Comparison of ENCODE assay signal across 19 cellular contexts in the genomic region with DNA sequence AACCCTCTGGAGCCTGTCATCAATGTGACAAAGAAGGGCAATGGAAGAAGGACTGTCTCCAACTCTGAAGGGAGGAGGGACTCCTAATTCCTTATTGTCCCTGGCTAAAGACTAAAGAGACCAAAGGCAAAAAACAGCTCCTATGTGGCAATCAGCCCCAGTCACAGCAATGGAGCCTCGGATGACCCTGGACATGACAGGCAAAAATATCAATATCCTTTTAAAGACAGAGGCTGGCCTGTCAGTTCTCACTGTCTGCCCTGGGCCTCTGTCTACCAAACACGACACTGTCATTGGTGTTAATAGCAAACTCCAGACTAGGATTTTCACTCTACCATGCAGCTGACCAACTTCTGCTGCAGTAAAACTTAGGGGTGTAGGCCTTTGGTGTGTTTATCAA. TPM values are rescaled to one million over a fixed set of nuclear protein-coding genes. Genes with fewer than 3 reads are reported as not detected.
A peak's percentile ranks its signal among the peaks of the same experiment; 100 is the strongest.
DNase-seq lines count a peak whose midpoint lies in the region; ATAC-seq and TF ChIP-seq lines count a peak whose summit lies in the region.
"Had no signal": no experiment of that assay in that cellular context is flagged by ENCODE, and none has a peak within 500 bp of the region (broad histone marks: within the 10 kb centered on the region; RNA-seq: fewer than 3 reads in every experiment).

No MANE protein-coding gene starts in this region.

- H3K4me1 Mint-ChIP-seq in T-helper 17 cell = peaks cover 20% of the 10 kb centered on the region

- H3K9me3 ChIP-seq in T-helper 17 cell (ENCODE audit: control insufficient read depth, low read length, poor library complexity, severe bottlenecking) = no peaks in the 10 kb centered on the region
- no peaks in the 10 kb centered on the region for H3K9me3 ChIP-seq in right lobe of liver
- no peaks in the 10 kb centered on the region for H3K9me3 ChIP-seq in subcutaneous abdominal adipose tissue (ENCODE audit: control insufficient read depth in 5 of 5, low read length in 5 of 5)
- H3K9me3 ChIP-seq: Peyer's patch had no signal

- H3K4me1 ChIP-seq in right lobe of liver (peaks cover 2 to 30% (median 15%) of the 10 kb centered on the region in 4 donors), subcutaneous abdominal adipose tissue (ENCODE audit: control insufficient read depth in 5 of 5, insufficient read depth in 5 of 5, low read length in 5 of 5) (peaks cover 0 to 31% (median 19%) of the 10 kb centered on the region in 5 donors)

- H3K36me3 Mint-ChIP-seq in T-helper 17 cell (ENCODE audit: low read depth) = peaks cover 2% of the 10 kb centered on the region

- DNase-seq in HL-60 (ENCODE audit: low read depth in 1 of 2, low spot score in 1 of 2) (no peak), T-helper 17 cell (no peak), right lobe of liver (no peak), NCI-H82 (lab: John Stamatoyannopoulos, UW) (no peak), NCI-H2171 treated with DMSO at 0.1 percent for 48 hours (lab: John Stamatoyannopoulos, UW) (no peak), cerebellar nuclear complex (lab: John Stamatoyannopoulos, UW) (no peak)
- DNase-seq: ACHN, DMS 273 treated with DMSO at 0.1 percent for 48 hours, GDM1, NCI-H1092 treated with DMSO at 0.1 percent for 48 hours, NCI-H146, NCI-H2029 treated with DMSO at 0.1 percent for 48 hours, NCI-H2171, NCI-H446 treated with DMSO at 0.1 percent for 48 hours, NCI-H69, Peyer's patch, Right ventricle myocardium superior had no signal

- H3K27ac Mint-ChIP-seq in T-helper 17 cell = peak overlapping the region; percentile 78

- no peak overlapping the region for H3K9ac ChIP-seq in subcutaneous abdominal adipose tissue (ENCODE audit: low read length in 5 of 5)

- intact Hi-C loops in right lobe of liver (cut with DNase I) = no loop called here

- TF ChIP-seq CTCF in HL-60 (IDR thresholded peaks at IDR 0.05; ENCODE audit: insufficient read depth, low read length) = no peak
- TF ChIP-seq CTCF in right lobe of liver (IDR thresholded peaks at IDR 0.05) = no peak

- H3K27me3 Mint-ChIP-seq in T-helper 17 cell = no peaks in the 10 kb centered on the region

- WGBS in right lobe of liver (ENCODE audit: insufficient coverage, low coverage, low lambda C conversion rate, missing lambda C conversion rate) = 0% methylated on average over 1 of the region's 2 CpGs

- ATAC-seq in T-helper 17 cell (no peak), right lobe of liver (peak in 3 of 4 donors; percentile 32 to 45 (median 43))

- H3K27me3 ChIP-seq in HL-60 (ENCODE audit: insufficient read depth, poor library complexity, severe bottlenecking) (no peaks in the 10 kb centered on the region), right lobe of liver (no peaks in the 10 kb centered on the region), subcutaneous abdominal adipose tissue (ENCODE audit: control insufficient read depth in 5 of 5, insufficient read depth in 4 of 5, low read length in 5 of 5) (no peaks in the 10 kb centered on the region)
- H3K27me3 ChIP-seq: Peyer's patch had no signal

- no peak for TF ChIP-seq POLR2A in right lobe of liver (IDR thresholded peaks at IDR 0.05)

- H3K4me3 Mint-ChIP-seq in T-helper 17 cell = no peak overlapping the region
- H3K4me3 Mint-ChIP-seq: CD14-positive monocyte had no signal

- H3K36me3 ChIP-seq in right lobe of liver = no peaks in the 10 kb centered on the region
- H3K36me3 ChIP-seq in subcutaneous abdominal adipose tissue (ENCODE audit: control insufficient read depth in 5 of 5, insufficient read depth in 5 of 5, low read length in 5 of 5) = no peaks in the 10 kb centered on the region
- H3K36me3 ChIP-seq: Peyer's patch had no signal

- H3K27ac ChIP-seq in HL-60 (replicated peaks) (peak overlapping the region; percentile 46; the same call in 1 of the 2 replicates), right lobe of liver (peak overlapping the region in 1 of 3 donors; percentile 51), subcutaneous abdominal adipose tissue (ENCODE audit: low read depth, low read length) (peak overlapping the region; percentile 50)
- H3K27ac ChIP-seq: Peyer's patch had no signal

- H3K4me3 ChIP-seq in HL-60 (replicated peaks; ENCODE audit: insufficient read depth, low read length) = no peak overlapping the region
- no peak overlapping the region for H3K4me3 ChIP-seq in right lobe of liver
- H3K4me3 ChIP-seq in subcutaneous abdominal adipose tissue (ENCODE audit: low read depth in 1 of 5, low read length in 5 of 5) = no peak overlapping the region
- H3K4me3 ChIP-seq: Peyer's patch had no signal

RNA-seq across cellular contexts. Expression of a gene that starts 38.0 kb away (rescaled TPM):
- total RNA-seq in T-helper 17 cell (not detected), right lobe of liver (1 to 10 TPM in 5 of 6 experiments, under 1 TPM in 1; 0.71 to 3.8 (median 2.6) TPM)

RNA-seq across cellular contexts. Expression of a gene that starts 50.1 kb away (rescaled TPM):
- total RNA-seq in T-helper 17 cell (1 to 10 TPM; 3.7 to 4.1 TPM), right lobe of liver (1 to 10 TPM in 4 of 6 experiments, under 1 TPM in 2; 0.42 to 4.4 (median 1.3) TPM)

RNA-seq across cellular contexts. Expression of a gene that starts 50.9 kb away (rescaled TPM):
- 10 to 100 TPM; 17.9 to 18.0 TPM for total RNA-seq in T-helper 17 cell
- 1 to 10 TPM; 6.0 to 9.1 (median 8.0) TPM for total RNA-seq in right lobe of liver
